8 cellular contexts compared by ENCODE assay signal in the genomic region with DNA sequence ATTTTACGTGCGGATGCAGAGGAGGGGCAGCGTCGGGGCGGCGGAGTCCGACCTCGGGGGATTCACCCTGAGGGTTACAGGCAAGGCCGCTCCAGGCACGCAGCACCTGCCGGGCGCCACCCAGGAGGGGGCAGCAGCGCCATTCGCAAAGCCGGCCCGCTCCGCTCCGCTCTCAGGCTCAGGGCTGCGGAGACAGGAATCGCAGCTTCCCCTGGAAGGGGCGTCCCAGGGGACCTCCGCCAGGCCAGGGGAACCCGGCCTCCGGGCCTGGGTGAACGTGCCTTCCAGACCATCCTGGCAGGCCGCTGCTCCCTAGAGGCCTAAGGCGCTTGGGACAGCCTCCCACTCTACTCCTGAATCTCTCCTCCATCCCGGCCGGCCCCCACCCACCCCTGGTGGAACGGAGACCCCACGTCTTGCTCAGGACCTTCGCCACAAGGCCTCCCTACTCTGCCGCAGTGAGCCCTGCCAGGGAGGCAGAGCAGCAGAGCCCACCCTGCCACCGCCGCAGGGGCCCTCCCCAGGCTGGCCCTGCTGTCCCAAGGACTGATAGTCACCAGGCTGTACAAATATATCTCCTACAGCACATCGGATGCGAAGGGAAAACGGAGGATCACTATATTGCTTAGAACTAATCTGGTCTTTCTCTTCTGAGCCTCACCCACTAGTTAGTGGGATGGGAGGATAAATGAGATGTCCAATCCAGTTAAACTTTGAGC.
DNase-seq lines count a peak whose midpoint lies in the region; ATAC-seq and TF ChIP-seq lines count a peak whose summit lies in the region.

No MANE protein-coding gene starts in this region.

- no peak overlapping the region for H3K4me3 ChIP-seq in DOHH2 (ENCODE audit: low read length)

- no peaks in the 10 kb centered on the region for H3K79me2 ChIP-seq in DOHH2 (ENCODE audit: control insufficient read depth, low read length)

- no peak overlapping the region for H3K4me3 Mint-ChIP-seq in activated CD4-positive, alpha-beta T cell treated with anti-CD3 and anti-CD28 coated beads, Interleukin-2, amount 10 ng/mL, durations not matched to agents 7 days and 5 days
- peak overlapping the region; percentile 25 for H3K4me3 Mint-ChIP-seq in memory B cell

- H3F3A ChIP-seq in DOHH2 (ENCODE audit: control insufficient read depth, insufficient read depth), result no peaks in the 10 kb centered on the region

- no peaks in the 10 kb centered on the region for H3K4me1 ChIP-seq in DOHH2 (ENCODE audit: control insufficient read depth, low read length)

- POLR2A ChIA-PET in activated CD4-positive, alpha-beta T cell treated with anti-CD3 and anti-CD28 coated beads, Interleukin-2, amount 10 ng/mL, durations not matched to agents 7 days and 5 days (lab: Charles Lee), result no interaction called here

- H3K36me3 ChIP-seq in DOHH2 (ENCODE audit: control insufficient read depth, low read length), result no peaks in the 10 kb centered on the region

- peak overlapping the region; percentile 29; the same call in 1 of the 2 replicates for H3K4me2 ChIP-seq in DOHH2 (ENCODE audit: low read length)

- no peaks in the 10 kb centered on the region for H3K36me3 Mint-ChIP-seq in activated CD4-positive, alpha-beta T cell treated with anti-CD3 and anti-CD28 coated beads, Interleukin-2, amount 10 ng/mL, durations not matched to agents 7 days and 5 days (ENCODE audit: low read depth)
- H3K36me3 Mint-ChIP-seq in memory B cell, result no peaks in the 10 kb centered on the region

- CTCF ChIA-PET in activated CD4-positive, alpha-beta T cell treated with anti-CD3 and anti-CD28 coated beads, Interleukin-2, amount 10 ng/mL, durations not matched to agents 7 days and 5 days (lab: Charles Lee), result interaction anchor here (0.7 to 2.7 kb wide), 14 partner anchors 8 to 382 kb away, joined by 3 to 11 read pairs (median 4); no protein-coding TSS in a partner anchor

- H3K27me3 Mint-ChIP-seq in activated CD4-positive, alpha-beta T cell treated with anti-CD3 and anti-CD28 coated beads, Interleukin-2, amount 10 ng/mL, durations not matched to agents 7 days and 5 days, result peaks cover under 1% of the 10 kb centered on the region
- H3K27me3 Mint-ChIP-seq in memory B cell, result peaks cover 12% of the 10 kb centered on the region

- peak; percentile 4 for DNase-seq in KG1 (lab: John Stamatoyannopoulos, UW)
- DNase-seq in activated CD4-positive, alpha-beta T cell treated with anti-CD3 and anti-CD28 coated beads, Interleukin-2, amount 10 ng/mL, durations not matched to agents 7 days and 5 days, result peak; percentile 62
- DNase-seq in ecto neural progenitor cell (ENCODE audit: low spot score), result peak; percentile 89
- DNase-seq in memory B cell (ENCODE audit: low spot score in 2 of 2), result peak; percentile 59 to 75
- peak; percentile 70 to 73 for DNase-seq in stimulated activated CD8-positive, alpha-beta memory T cell treated with anti-CD3 and anti-CD28 coated beads, Interleukin-2, amount 100 ng/mL, for 48 hours (ENCODE audit: low read depth in 2 of 2)
- no peak for DNase-seq in NOMO-1 treated with dmso at 0.1 percent for 144 hours (lab: John Stamatoyannopoulos, UW; ENCODE audit: unreplicated experiment)

- ATAC-seq in GM21619 (IDR thresholded peaks at IDR 0.05; ENCODE audit: unreplicated experiment) (peak; percentile 86), memory B cell (ENCODE audit: low read depth) (peak; percentile 98)

- TF ChIP-seq CTCF in DOHH2 (IDR thresholded peaks at IDR 0.05; ENCODE audit: low read depth, low read length, poor library complexity, severe bottlenecking), result peak; percentile 61

- no peak overlapping the region for H3K27ac Mint-ChIP-seq in activated CD4-positive, alpha-beta T cell treated with anti-CD3 and anti-CD28 coated beads, Interleukin-2, amount 10 ng/mL, durations not matched to agents 7 days and 5 days
- no peak overlapping the region for H3K27ac Mint-ChIP-seq in memory B cell

- H3K4me1 Mint-ChIP-seq in activated CD4-positive, alpha-beta T cell treated with anti-CD3 and anti-CD28 coated beads, Interleukin-2, amount 10 ng/mL, durations not matched to agents 7 days and 5 days, result peaks cover 11% of the 10 kb centered on the region
- peaks cover 9% of the 10 kb centered on the region for H3K4me1 Mint-ChIP-seq in memory B cell

- peaks cover 14% of the 10 kb centered on the region for H3K27me3 ChIP-seq in DOHH2 (ENCODE audit: control insufficient read depth, low read length)

- no peaks in the 10 kb centered on the region for H3K9me3 Mint-ChIP-seq in activated CD4-positive, alpha-beta T cell treated with anti-CD3 and anti-CD28 coated beads, Interleukin-2, amount 10 ng/mL, durations not matched to agents 7 days and 5 days
- H3K9me3 Mint-ChIP-seq in memory B cell, result peaks cover 1% of the 10 kb centered on the region

- no peaks in the 10 kb centered on the region for H4K20me1 ChIP-seq in DOHH2 (ENCODE audit: control insufficient read depth, insufficient read depth, low read depth, low read length)

- no peaks in the 10 kb centered on the region for H3K9me2 ChIP-seq in DOHH2 (replicated peaks; ENCODE audit: control insufficient read depth, low read length)

- H3K9me3 ChIP-seq in DOHH2 (ENCODE audit: control insufficient read depth, insufficient read depth, low read length), result no peaks in the 10 kb centered on the region

- no peak overlapping the region for H3K27ac ChIP-seq in DOHH2 (ENCODE audit: low read depth, low read length)
